ENCODE assay signal across 1 cellular context in genomic region chr10:112562803-112563663, GRCh38.
TF ChIP-seq lines count a peak whose summit lies in the region.

No MANE protein-coding gene starts in this region.

TF ChIP-seq in HepG2, 621 proteins besides CTCF, POLR2A, EP300 and RAD21 (continued from another document and continues in another):
- TF ChIP-seq ZKSCAN1 (IDR thresholded peaks at IDR 0.05; ENCODE audit: low read length) = no peak
- TF ChIP-seq ZNF292 (CRISPR knock-in tag; IDR thresholded peaks at IDR 0.05; ENCODE audit: borderline replicate concordance, low read depth) = no peak
- TF ChIP-seq ZBTB2 (CRISPR knock-in tag; IDR thresholded peaks at IDR 0.05; ENCODE audit: low read depth) = no peak
- TF ChIP-seq ZNF839 (CRISPR knock-in tag; IDR thresholded peaks at IDR 0.05; ENCODE audit: borderline replicate concordance) = no peak
- TF ChIP-seq ZNF629 (CRISPR knock-in tag; conservative IDR thresholded peaks at IDR 0.05) = no peak
- peak; percentile 64; the same call in 1 of the 2 replicates for TF ChIP-seq ZNF614 (CRISPR knock-in tag; IDR thresholded peaks at IDR 0.05; ENCODE audit: borderline replicate concordance)
- TF ChIP-seq ZNF850 (CRISPR knock-in tag; conservative IDR thresholded peaks at IDR 0.05) = no peak
- TF ChIP-seq ARNTL (CRISPR knock-in tag; IDR thresholded peaks at IDR 0.05) = no peak
- peak; percentile 81 for TF ChIP-seq ZBTB38 (CRISPR knock-in tag; IDR thresholded peaks at IDR 0.05)
- TF ChIP-seq FOXP1 (IDR thresholded peaks at IDR 0.05) = peak; percentile 94
- peak; percentile 99 for TF ChIP-seq FOXP1 (CRISPR knock-in tag; IDR thresholded peaks at IDR 0.05)
- no peak; the same call in 1 of the 2 replicates for TF ChIP-seq AHR (CRISPR knock-in tag; IDR thresholded peaks at IDR 0.05)
- no peak for TF ChIP-seq STAT6 (CRISPR knock-in tag; IDR thresholded peaks at IDR 0.05; ENCODE audit: borderline replicate concordance)
- no peak for TF ChIP-seq CEBPZ (IDR thresholded peaks at IDR 0.05; ENCODE audit: low read length)
- peak; percentile 81 for TF ChIP-seq CREM (IDR thresholded peaks at IDR 0.05)
- TF ChIP-seq CREM (CRISPR knock-in tag; IDR thresholded peaks at IDR 0.05) = no peak
- no peak for TF ChIP-seq ZNF329 (CRISPR knock-in tag; IDR thresholded peaks at IDR 0.05; ENCODE audit: low read depth)
- TF ChIP-seq ZNF235 (CRISPR knock-in tag; IDR thresholded peaks at IDR 0.05; ENCODE audit: borderline replicate concordance) = no peak
- peak; percentile 88 for TF ChIP-seq FOXK2 (IDR thresholded peaks at IDR 0.05)
- peak; percentile 70 for TF ChIP-seq POGZ (CRISPR knock-in tag; IDR thresholded peaks at IDR 0.05)
- TF ChIP-seq ARNT2 (CRISPR knock-in tag; IDR thresholded peaks at IDR 0.05; ENCODE audit: low read depth) = no peak
- no peak for TF ChIP-seq REXO4 (CRISPR knock-in tag; IDR thresholded peaks at IDR 0.05; ENCODE audit: borderline replicate concordance)
- no peak for TF ChIP-seq ZNF510 (CRISPR knock-in tag; IDR thresholded peaks at IDR 0.05; ENCODE audit: low read depth)
- no peak for TF ChIP-seq MAFK (conservative IDR thresholded peaks at IDR 0.05 in 1 of 2, IDR thresholded peaks at IDR 0.05 in 1 of 2; ENCODE audit: low read length in 2 of 2)
- TF ChIP-seq CBX5 (CRISPR knock-in tag; IDR thresholded peaks at IDR 0.05; ENCODE audit: borderline replicate concordance) = no peak
- no peak for TF ChIP-seq MAF1 (CRISPR knock-in tag; IDR thresholded peaks at IDR 0.05; ENCODE audit: borderline replicate concordance)
- no peak for TF ChIP-seq SP4 (CRISPR knock-in tag; IDR thresholded peaks at IDR 0.05)
- no peak for TF ChIP-seq HINFP (CRISPR knock-in tag; IDR thresholded peaks at IDR 0.05; ENCODE audit: low read depth)
- no peak for TF ChIP-seq RFX5 (IDR thresholded peaks at IDR 0.05; ENCODE audit: low read depth, low read length)
- TF ChIP-seq GFI1 (CRISPR knock-in tag; IDR thresholded peaks at IDR 0.05; ENCODE audit: borderline replicate concordance) = peak; percentile 52; the same call in 1 of the 2 replicates
- no peak for TF ChIP-seq GTF2F1 (IDR thresholded peaks at IDR 0.05; ENCODE audit: low read length)
- no peak for TF ChIP-seq ZNF879 (CRISPR knock-in tag; IDR thresholded peaks at IDR 0.05)
- no peak for TF ChIP-seq ISX (CRISPR knock-in tag; conservative IDR thresholded peaks at IDR 0.05)
- TF ChIP-seq POLR2AphosphoS2 (IDR thresholded peaks at IDR 0.05; ENCODE audit: low read depth, low read length) = no peak
- no peak for TF ChIP-seq PAF1 (CRISPR knock-in tag; IDR thresholded peaks at IDR 0.05)
- no peak for TF ChIP-seq NR1H2 (CRISPR knock-in tag; IDR thresholded peaks at IDR 0.05; ENCODE audit: borderline replicate concordance, low read depth)
- TF ChIP-seq SRSF1 (optimal IDR thresholded peaks at IDR 0.05; ENCODE audit: low read depth, low read length) = no peak
- peak; percentile 50 for TF ChIP-seq HNF4G (IDR thresholded peaks at IDR 0.05; ENCODE audit: borderline replicate concordance, low read depth, low read length)
- no peak for TF ChIP-seq HNF4G (CRISPR knock-in tag; IDR thresholded peaks at IDR 0.05; ENCODE audit: borderline replicate concordance, low read depth)
- TF ChIP-seq ZNF564 (CRISPR knock-in tag; IDR thresholded peaks at IDR 0.05) = no peak
- TF ChIP-seq ZNF597 (CRISPR knock-in tag; IDR thresholded peaks at IDR 0.05) = no peak
- TF ChIP-seq MBD4 (IDR thresholded peaks at IDR 0.05; ENCODE audit: borderline replicate concordance, low read length) = no peak
- TF ChIP-seq RORA (CRISPR knock-in tag; IDR thresholded peaks at IDR 0.05) = no peak
- TF ChIP-seq STAT5B (CRISPR knock-in tag; IDR thresholded peaks at IDR 0.05) = no peak
- TF ChIP-seq SCMH1 (CRISPR knock-in tag; IDR thresholded peaks at IDR 0.05; ENCODE audit: borderline replicate concordance) = no peak
- TF ChIP-seq ZBTB39 (CRISPR knock-in tag; IDR thresholded peaks at IDR 0.05) = peak; percentile 25; the same call in 1 of the 2 replicates
- no peak for TF ChIP-seq IRF9 (CRISPR knock-in tag; IDR thresholded peaks at IDR 0.05; ENCODE audit: borderline replicate concordance)
- TF ChIP-seq RARA (CRISPR knock-in tag; IDR thresholded peaks at IDR 0.05) = peak; percentile 89
- TF ChIP-seq HDAC6 (IDR thresholded peaks at IDR 0.05; ENCODE audit: low read depth, low read length) = no peak
- no peak for TF ChIP-seq ZNF713 (CRISPR knock-in tag; IDR thresholded peaks at IDR 0.05)
- TF ChIP-seq RFXANK (CRISPR knock-in tag; IDR thresholded peaks at IDR 0.05) = no peak
- no peak for TF ChIP-seq TERF1 (CRISPR knock-in tag; IDR thresholded peaks at IDR 0.05)
- 0 out of 2 replicates have a peak, but pooled peaks have one; percentile 3 for TF ChIP-seq YEATS4 (CRISPR knock-in tag; IDR thresholded peaks at IDR 0.05; ENCODE audit: borderline replicate concordance)
- no peak for TF ChIP-seq SMARCE1 (IDR thresholded peaks at IDR 0.05; ENCODE audit: borderline replicate concordance)
- no peak for TF ChIP-seq TAF15 (IDR thresholded peaks at IDR 0.05; ENCODE audit: low read depth, low read length, poor library complexity, severe bottlenecking)
- no peak for TF ChIP-seq BRF2 (CRISPR knock-in tag; IDR thresholded peaks at IDR 0.05)
- TF ChIP-seq YEATS2 (CRISPR knock-in tag; IDR thresholded peaks at IDR 0.05; ENCODE audit: borderline replicate concordance) = no peak; the same call in 1 of the 2 replicates
